8 cellular contexts compared by ENCODE assay signal in genomic region chr2:136116813-136117390, GRCh38. TPM values are rescaled to one million over a fixed set of nuclear protein-coding genes. Genes with fewer than 3 reads are reported as not detected.
A peak's percentile ranks its signal among the peaks of the same experiment; 100 is the strongest.
DNase-seq lines count a peak whose midpoint lies in the region; ATAC-seq and TF ChIP-seq lines count a peak whose summit lies in the region.

No MANE protein-coding gene starts in this region.

- peak overlapping the region; percentile 77 for H3K4me3 ChIP-seq in GM12875 (ENCODE audit: low read depth, low read length)

- no peaks in the 10 kb centered on the region for H3K9me3 ChIP-seq in KOPT-K1 (ENCODE audit: insufficient read depth, low read length, poor library complexity, severe bottlenecking)

- ATAC-seq in GM21619 (IDR thresholded peaks at IDR 0.05; ENCODE audit: unreplicated experiment) (peak; percentile 53), foreskin keratinocyte (peak; percentile 33)

- peaks cover 45% of the 10 kb centered on the region for H3K36me3 ChIP-seq in KOPT-K1 (ENCODE audit: insufficient read depth, low read length)

- DNase-seq in activated T-cell treated with anti-CD3 and anti-CD28 coated beads for 48 hours (ENCODE audit: low read depth) (peak; percentile 51), foreskin keratinocyte (no peak), posterior vena cava (ENCODE audit: low spot score) (peak; percentile 86), cerebellum (ENCODE audit: low spot score) (no peak), hippocampal formation (lab: John Stamatoyannopoulos, UW) (no peak)

- intact Hi-C loops in posterior vena cava (cut with DNase I) = no loop called here

- peaks cover 92% of the 10 kb centered on the region for H3K27me3 ChIP-seq in foreskin keratinocyte

- H3K27ac ChIP-seq in KOPT-K1 (ENCODE audit: low read depth, low read length, poor library complexity, severe bottlenecking) (peak overlapping the region; percentile 99), foreskin keratinocyte (no peak overlapping the region)

- no peaks in the 10 kb centered on the region for H3K4me1 ChIP-seq in foreskin keratinocyte

- TF ChIP-seq CTCF in GM12875 (IDR thresholded peaks at IDR 0.05; ENCODE audit: borderline replicate concordance, insufficient read depth, low read depth, low read length) (no peak), foreskin keratinocyte (conservative IDR thresholded peaks at IDR 0.05) (no peak)

RNA-seq across cellular contexts. Expression of gene CXCR4, which starts 1.0 kb away (rescaled TPM):
- total RNA-seq in foreskin keratinocyte = not detected in 2 replicates
- not detected in 2 replicates for polyA plus RNA-seq in foreskin keratinocyte
- total RNA-seq in posterior vena cava = 1 to 10 TPM; 7.8 to 8.3 TPM
- total RNA-seq in cerebellum = 110 TPM

Comparison
In these comparisons a context has a peak if more than half of its experiments do, and no peak if none do; other contexts are left out.
1. DNase-seq: peak in activated T-cell treated with anti-CD3 and anti-CD28 coated beads for 48 hours (single experiment) and posterior vena cava (single experiment); none in foreskin keratinocyte (0 of 2), cerebellum (single experiment) and hippocampal formation (0 of 2).
2. RNA of gene CXCR4, which starts 1.0 kb away (total RNA-seq): 110 TPM in cerebellum (single experiment); 7.8 to 8.3 TPM in posterior vena cava and not detected in foreskin keratinocyte; every median in the first group is over 10 times any median in the second.